Comparison of ENCODE assay signal across 10 cellular contexts in genomic region chr1:47508900-47509488, GRCh38.
DNase-seq lines count a peak whose midpoint lies in the region; ATAC-seq, FAIRE-seq and TF ChIP-seq lines count a peak whose summit lies in the region.
"Had no signal": no experiment of that assay in that cellular context is flagged by ENCODE, and none has a peak within 500 bp of the region (broad histone marks: within the 10 kb centered on the region; RNA-seq: fewer than 3 reads in every experiment).

No MANE protein-coding gene starts in this region.

- DNase-seq in activated T-cell treated with anti-CD3 and anti-CD28 coated beads, Interleukin-2, amount 50 U/mL, for 4 hours, result no peak
- DNase-seq in activated T-cell treated with anti-CD3 and anti-CD28 coated beads, Interleukin-2, amount 50 U/mL, for 1 hour, result no peak
- DNase-seq in ascending aorta (ENCODE audit: low spot score in 2 of 2) (peak in 1 of 2 donors; percentile 60), right lobe of liver (no peak), suprapubic skin (ENCODE audit: low spot score in 2 of 2) (no peak), NCI-H2081 treated with DMSO at 0.1 percent for 48 hours (lab: John Stamatoyannopoulos, UW) (no peak), GDM1 (lab: John Stamatoyannopoulos, UW) (no peak), GM19239 (ENCODE audit: insufficient read length, low spot score) (no peak)

- peaks cover 1% of the 10 kb centered on the region for H3K36me3 Mint-ChIP-seq in activated T-cell treated with anti-CD3 and anti-CD28 coated beads, Interleukin-2, amount 50 U/mL, for 4 hours (ENCODE audit: insufficient read depth)

- peaks cover 5% of the 10 kb centered on the region for H3K4me1 Mint-ChIP-seq in activated T-cell treated with anti-CD3 and anti-CD28 coated beads, Interleukin-2, amount 50 U/mL, for 4 hours (ENCODE audit: low read depth)

- H3K27me3 ChIP-seq in ascending aorta, result no peaks in the 10 kb centered on the region
- no peaks in the 10 kb centered on the region for H3K27me3 ChIP-seq in right lobe of liver
- peaks cover 67% of the 10 kb centered on the region for H3K27me3 ChIP-seq in suprapubic skin

- no peak for TF ChIP-seq EP300 in suprapubic skin (IDR thresholded peaks at IDR 0.05)

- H3K4me3 ChIP-seq in ascending aorta, result peak overlapping the region; percentile 64 to 83
- H3K4me3 ChIP-seq in right lobe of liver, result peak overlapping the region; percentile 38 to 55 (median 49)
- H3K4me3 ChIP-seq in suprapubic skin, result peak overlapping the region; percentile 58

- WGBS in right lobe of liver (ENCODE audit: insufficient coverage, low coverage, low lambda C conversion rate, missing lambda C conversion rate), result 10% methylated on average over 9 of the region's 12 CpGs
- 23% methylated on average over 11 of the region's 12 CpGs for WGBS in suprapubic skin

- H3K27me3 Mint-ChIP-seq in activated T-cell treated with anti-CD3 and anti-CD28 coated beads, Interleukin-2, amount 50 U/mL, for 4 hours (ENCODE audit: low read depth), result peaks cover 71% of the 10 kb centered on the region

- no peaks in the 10 kb centered on the region for H3K36me3 ChIP-seq in ascending aorta
- no peaks in the 10 kb centered on the region for H3K36me3 ChIP-seq in right lobe of liver
- no peaks in the 10 kb centered on the region for H3K36me3 ChIP-seq in suprapubic skin
- H3K36me3 ChIP-seq: neutrophil had no signal

- H3K4me1 ChIP-seq in ascending aorta, result peaks cover 6 to 15% of the 10 kb centered on the region in 2 donors
- H3K4me1 ChIP-seq in right lobe of liver, result peaks cover 0 to 21% (median 9%) of the 10 kb centered on the region in 4 donors
- peaks cover 19% of the 10 kb centered on the region for H3K4me1 ChIP-seq in suprapubic skin

- intact Hi-C loops in ascending aorta (cut with DNase I) (loop anchor here (2.0 kb wide), 1 partner anchor 72 kb away; no protein-coding TSS in a partner anchor), right lobe of liver (cut with DNase I) (no loop called here)

- TF ChIP-seq POLR2A in right lobe of liver (IDR thresholded peaks at IDR 0.05) (no peak), suprapubic skin (IDR thresholded peaks at IDR 0.05) (no peak)

- peak overlapping the region; percentile 59 to 83 for H3K27ac ChIP-seq in ascending aorta
- peak overlapping the region; percentile 63 to 92 (median 84) for H3K27ac ChIP-seq in right lobe of liver
- H3K27ac ChIP-seq in suprapubic skin, result no peak overlapping the region
- H3K27ac ChIP-seq: neutrophil had no signal

- peak overlapping the region; percentile 64 for H3K4me3 Mint-ChIP-seq in activated T-cell treated with anti-CD3 and anti-CD28 coated beads, Interleukin-2, amount 50 U/mL, for 4 hours

- TF ChIP-seq CTCF in ascending aorta (IDR thresholded peaks at IDR 0.05), result peak in 1 of 3 experiments; percentile 15
- no peak for TF ChIP-seq CTCF in right lobe of liver (IDR thresholded peaks at IDR 0.05)
- TF ChIP-seq CTCF in suprapubic skin (IDR thresholded peaks at IDR 0.05), result no peak

- peak; percentile 8 to 13 for ATAC-seq in activated T-cell treated with anti-CD3 and anti-CD28 coated beads, Interleukin-2, amount 50 U/mL, for 4 hours
- peak; percentile 16 to 26 (median 20) for ATAC-seq in right lobe of liver

- FAIRE-seq in GM19239 (lab: Jason Lieb, UNC), result no peak
- FAIRE-seq: K562 had no signal

- no peaks in the 10 kb centered on the region for H3K9me3 Mint-ChIP-seq in activated T-cell treated with anti-CD3 and anti-CD28 coated beads, Interleukin-2, amount 50 U/mL, for 4 hours

- peaks cover 0 to 1% of the 10 kb centered on the region in 2 donors for H3K9me3 ChIP-seq in ascending aorta
- no peaks in the 10 kb centered on the region for H3K9me3 ChIP-seq in right lobe of liver
- H3K9me3 ChIP-seq in suprapubic skin, result no peaks in the 10 kb centered on the region
- H3K9me3 ChIP-seq: neutrophil had no signal
